8 cellular contexts compared by ENCODE assay signal in genomic region chr17:1644493-1645206, GRCh38. TPM values are rescaled to one million over a fixed set of nuclear protein-coding genes. Genes with fewer than 3 reads are reported as not detected.
DNase-seq lines count a peak whose midpoint lies in the region; ATAC-seq and TF ChIP-seq lines count a peak whose summit lies in the region.

No MANE protein-coding gene starts in this region.

- no peaks in the 10 kb centered on the region for H3K9me3 ChIP-seq in stomach

- H3K27ac Mint-ChIP-seq in activated CD8-positive, alpha-beta memory T cell treated with anti-CD3 and anti-CD28 coated beads, Interleukin-2, amount 10 ng/mL, durations not matched to agents 7 days and 5 days: peak overlapping the region; percentile 74

- H3K4me3 Mint-ChIP-seq in activated CD8-positive, alpha-beta memory T cell treated with anti-CD3 and anti-CD28 coated beads, Interleukin-2, amount 10 ng/mL, durations not matched to agents 7 days and 5 days: peak overlapping the region; percentile 72

- 75 to 86% (median 80%) methylated on average over 11 to 15 of the region's 15 CpGs for WGBS in stomach, 5 donors

- no peak for TF ChIP-seq CTCF in stomach (IDR thresholded peaks at IDR 0.05)

- DNase-seq in cardiac septum (ENCODE audit: low spot score) (peak; percentile 82), left ventricle myocardium superior (no peak), islet precursor cell (peak; percentile 80), stomach (no peak), KG1 (lab: John Stamatoyannopoulos, UW) (no peak), NCI-H1048 (lab: John Stamatoyannopoulos, UW) (no peak)
- peak; percentile 70 for DNase-seq in activated CD8-positive, alpha-beta memory T cell treated with anti-CD3 and anti-CD28 coated beads, Interleukin-2, amount 10 ng/mL, durations not matched to agents 7 days and 5 days

- peaks cover 27 to 65% (median 56%) of the 10 kb centered on the region in 4 donors for H3K4me1 ChIP-seq in stomach

- intact Hi-C loops in cardiac septum (cut with DNase I) (loop anchor here (2.0 to 10.0 kb wide), 2 partner anchors 14 to 380 kb away; no protein-coding TSS in a partner anchor), left ventricle myocardium superior (cut with micrococcal nuclease) (no loop called here), stomach (cut with DNase I; ENCODE audit: low total_unique reads) (no loop called here)

- H3K27ac ChIP-seq in stomach: peak overlapping the region in 4 of 5 donors; percentile 65 to 82 (median 70)

- no peaks in the 10 kb centered on the region for H3K9me3 Mint-ChIP-seq in activated CD8-positive, alpha-beta memory T cell treated with anti-CD3 and anti-CD28 coated beads, Interleukin-2, amount 10 ng/mL, durations not matched to agents 7 days and 5 days (ENCODE audit: low read depth)

- ATAC-seq in left ventricle myocardium superior (no peak), HG02870 (IDR thresholded peaks at IDR 0.05; ENCODE audit: unreplicated experiment) (no peak)
- ATAC-seq in activated CD8-positive, alpha-beta memory T cell treated with anti-CD3 and anti-CD28 coated beads, Interleukin-2, amount 10 ng/mL, durations not matched to agents 7 days and 5 days: no peak

- H3K36me3 ChIP-seq in stomach: peaks cover 0 to 5% (median 4%) of the 10 kb centered on the region in 4 donors

- H3K27me3 Mint-ChIP-seq in activated CD8-positive, alpha-beta memory T cell treated with anti-CD3 and anti-CD28 coated beads, Interleukin-2, amount 10 ng/mL, durations not matched to agents 7 days and 5 days: no peaks in the 10 kb centered on the region

- H3K36me3 Mint-ChIP-seq in activated CD8-positive, alpha-beta memory T cell treated with anti-CD3 and anti-CD28 coated beads, Interleukin-2, amount 10 ng/mL, durations not matched to agents 7 days and 5 days: no peaks in the 10 kb centered on the region

- no peaks in the 10 kb centered on the region for H3K27me3 ChIP-seq in stomach

- TF ChIP-seq EP300 in stomach (IDR thresholded peaks at IDR 0.05): no peak

- peak overlapping the region in 3 of 4 donors; percentile 33 to 60 (median 39) for H3K4me3 ChIP-seq in stomach

- CTCF ChIA-PET in activated CD8-positive, alpha-beta memory T cell treated with anti-CD3 and anti-CD28 coated beads, Interleukin-2, amount 10 ng/mL, durations not matched to agents 7 days and 5 days (lab: Charles Lee): interaction anchor here (1.2 to 3.2 kb wide), 2 partner anchors 15 to 17 kb away, joined by 3 to 17 read pairs; no protein-coding TSS in a partner anchor

- no peak for TF ChIP-seq POLR2A in stomach (IDR thresholded peaks at IDR 0.05)

- H3K4me1 Mint-ChIP-seq in activated CD8-positive, alpha-beta memory T cell treated with anti-CD3 and anti-CD28 coated beads, Interleukin-2, amount 10 ng/mL, durations not matched to agents 7 days and 5 days: peaks cover 18% of the 10 kb centered on the region

RNA-seq across cellular contexts. Expression of gene SCARF1, which starts 0.9 kb away (rescaled TPM):
- 10.9 TPM for total RNA-seq in cardiac septum
- total RNA-seq in left ventricle myocardium superior: 13.1 TPM
- 1 to 10 TPM in 1 of 2 experiments, under 1 TPM in 1; 0.70 to 2.0 TPM for total RNA-seq in activated CD8-positive, alpha-beta memory T cell treated with anti-CD3 and anti-CD28 coated beads, Interleukin-2, amount 10 ng/mL, durations not matched to agents 7 days and 5 days
- 100 to 1,000 TPM in 1 of 5 donors, 10 to 100 TPM in 2, 1 to 10 TPM in 2; 4.1 to 119 (median 53.1) TPM for total RNA-seq in stomach
- polyA plus RNA-seq in stomach: 1 to 10 TPM; 1.4 to 2.7 (median 2.0) TPM

RNA-seq across cellular contexts. Expression of gene RILP, which starts 5.0 kb away (rescaled TPM):
- total RNA-seq in cardiac septum (49.8 TPM), left ventricle myocardium superior (81.4 TPM), stomach (100 to 1,000 TPM in 1 of 5 donors, 10 to 100 TPM in 3, 1 to 10 TPM in 1; 8.6 to 284 (median 39.1) TPM)
- total RNA-seq in activated CD8-positive, alpha-beta memory T cell treated with anti-CD3 and anti-CD28 coated beads, Interleukin-2, amount 10 ng/mL, durations not matched to agents 7 days and 5 days: 1 to 10 TPM; 4.8 to 6.9 TPM
- 10 to 100 TPM; 15.6 to 32.4 (median 19.2) TPM for polyA plus RNA-seq in stomach

RNA-seq across cellular contexts. Expression of gene SLC43A2, which starts 16.0 kb away (rescaled TPM):
- 4.8 TPM for total RNA-seq in cardiac septum
- total RNA-seq in left ventricle myocardium superior: 3.1 TPM
- total RNA-seq in activated CD8-positive, alpha-beta memory T cell treated with anti-CD3 and anti-CD28 coated beads, Interleukin-2, amount 10 ng/mL, durations not matched to agents 7 days and 5 days: 1 to 10 TPM in 1 of 2 experiments, under 1 TPM in 1; 0.55 to 1.3 TPM
- 10 to 100 TPM in 2 of 5 donors, 1 to 10 TPM in 2, under 1 TPM in 1; 0.29 to 15.8 (median 6.5) TPM for total RNA-seq in stomach
- polyA plus RNA-seq in stomach: 1 to 10 TPM; 1.8 to 5.9 (median 4.6) TPM

RNA-seq across cellular contexts. Expression of gene PRPF8, which starts 40.0 kb away (rescaled TPM):
- total RNA-seq in cardiac septum: 162 TPM
- total RNA-seq in left ventricle myocardium superior: 135 TPM
- total RNA-seq in activated CD8-positive, alpha-beta memory T cell treated with anti-CD3 and anti-CD28 coated beads, Interleukin-2, amount 10 ng/mL, durations not matched to agents 7 days and 5 days: 100 to 1,000 TPM; 324 to 358 TPM
- 100 to 1,000 TPM; 126 to 252 (median 201) TPM for total RNA-seq in stomach
- polyA plus RNA-seq in stomach: 10 to 100 TPM; 33.6 to 83.4 (median 38.4) TPM

Comparison
In these comparisons a context has a peak if more than half of its experiments do, and no peak if none do; other contexts are left out.
1. DNase-seq: peak in cardiac septum (single experiment), activated CD8-positive, alpha-beta memory T cell treated with anti-CD3 and anti-CD28 coated beads, Interleukin-2, amount 10 ng/mL, durations not matched to agents 7 days and 5 days (single experiment) and islet precursor cell (single experiment); none in left ventricle myocardium superior (single experiment), stomach (single experiment), KG1 (single experiment) and NCI-H1048 (single experiment).